Comparison of ENCODE assay signal across 12 cellular contexts in genomic region chr5:42719034-42719433, GRCh38. TPM values are rescaled to one million over a fixed set of nuclear protein-coding genes. Genes with fewer than 3 reads are reported as not detected.
DNase-seq lines count a peak whose midpoint lies in the region; ATAC-seq and TF ChIP-seq lines count a peak whose summit lies in the region.
"Had no signal": no experiment of that assay in that cellular context is flagged by ENCODE, and none has a peak within 500 bp of the region (broad histone marks: within the 10 kb centered on the region; RNA-seq: fewer than 3 reads in every experiment).

No MANE protein-coding gene starts in this region.

- no peaks in the 10 kb centered on the region for H3K27me3 ChIP-seq in left lung

- H3K27ac ChIP-seq in left lung: no peak overlapping the region

- H3K36me3 ChIP-seq in left lung: no peaks in the 10 kb centered on the region

- TF ChIP-seq CTCF in left lung (IDR thresholded peaks at IDR 0.05): no peak

- H3K9me3 ChIP-seq in left lung: no peaks in the 10 kb centered on the region

- intact Hi-C loops in left lung (cut with DNase I): no loop called here

- DNase-seq in SK-MEL-5 (ENCODE audit: low read depth, low spot score) (peak; percentile 47), left lobe of liver (ENCODE audit: low spot score) (no peak), left lung (no peak), SK-N-DZ (ENCODE audit: low spot score) (no peak), erythroblast (lab: John Stamatoyannopoulos, UW) (no peak)
- DNase-seq: activated naive CD4-positive, alpha-beta T cell; NCI-H1417 treated with DMSO at 0.1 percent for 48 hours; SIG-M5; substantia nigra had no signal

- ATAC-seq in GM18909 (IDR thresholded peaks at IDR 0.05; ENCODE audit: poor library complexity, unreplicated experiment) (peak; percentile 16), HG02759 (IDR thresholded peaks at IDR 0.05; ENCODE audit: unreplicated experiment) (peak; percentile 14), left lobe of liver (peak; percentile 26), left lung (no peak)

- no peak overlapping the region for H3K4me3 ChIP-seq in left lung

- no peak for TF ChIP-seq POLR2A in erythroblast (IDR thresholded peaks at IDR 0.05; ENCODE audit: low read length)

- H3K4me1 ChIP-seq in left lung: peaks cover 0 to 6% of the 10 kb centered on the region in 2 donors

- in situ Hi-C loops in SK-MEL-5 (cut with HindIII; ENCODE audit: low pct_unique_long_range_greater_than_20kb, low sequenced_read_pairs): no loop called here

RNA-seq across cellular contexts. Expression of gene CCDC152, which starts 37.6 kb away (rescaled TPM):
- 0.45 and 0.92 TPM in 2 replicates for total RNA-seq in SK-MEL-5 (2014; rRNA removed; shearing (Covaris generic))
- 0.23 and 0.49 TPM in 2 replicates for polyA plus RNA-seq in SK-MEL-5 (2015; cell fraction: cytosol; rRNA removed)
- 0.37 and 0.79 TPM in 2 replicates for polyA plus RNA-seq in SK-MEL-5 (2015; cell fraction: nucleus; rRNA removed)
- total RNA-seq in left lobe of liver (0.70 TPM), left lung (1 to 10 TPM in 1 of 2 donors, under 1 TPM in 1; 0.96 to 1.2 TPM)
- 10.0 and 12.5 TPM in 2 replicates for polyA plus RNA-seq in SK-N-DZ (2014; cell fraction: cytosol; rRNA removed)
- 5.5 and 6.7 TPM in 2 replicates for polyA plus RNA-seq in SK-N-DZ (2014; cell fraction: nucleus; rRNA removed)
- total RNA-seq: myocyte had no signal
